Comparison of ENCODE assay signal across 8 cellular contexts in the genomic region with DNA sequence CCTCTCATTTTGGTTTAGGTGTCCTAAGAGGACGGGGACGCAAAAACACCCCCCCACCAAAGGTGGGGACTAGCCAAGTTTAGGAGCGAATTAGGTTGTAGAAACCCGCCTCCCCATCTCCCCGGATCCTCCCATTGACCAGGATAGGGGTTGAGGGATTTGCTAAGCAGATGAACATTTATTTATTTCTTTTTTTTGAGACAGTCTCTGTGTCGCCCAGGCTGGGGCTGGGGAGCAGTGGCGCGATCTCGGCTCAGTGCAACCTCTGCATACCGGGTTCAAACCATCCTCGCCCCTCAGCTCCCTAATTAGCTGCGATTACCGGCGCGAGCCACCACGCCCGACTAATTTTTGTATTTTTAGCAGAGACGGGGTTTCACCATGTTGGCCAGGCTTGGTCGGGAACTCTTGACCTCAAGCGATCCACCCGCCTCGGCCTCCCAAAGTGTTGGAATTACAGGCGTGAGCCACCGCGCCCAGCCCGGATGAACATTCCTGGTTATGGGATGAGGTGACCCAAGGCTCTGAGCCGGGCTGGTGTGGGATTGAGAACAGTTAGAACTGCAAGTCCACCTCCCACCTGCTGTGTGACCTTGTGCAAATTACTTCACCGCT. TPM values are rescaled to one million over a fixed set of nuclear protein-coding genes. Genes with fewer than 3 reads are reported as not detected.
DNase-seq lines count a peak whose midpoint lies in the region; ATAC-seq and TF ChIP-seq lines count a peak whose summit lies in the region.

No MANE protein-coding gene starts in this region.

- peak overlapping the region; percentile 94 for H3K9ac ChIP-seq in SU-DHL-6 (ENCODE audit: low read length)

- no peak for TF ChIP-seq POLR2A in esophagus muscularis mucosa (IDR thresholded peaks at IDR 0.05; ENCODE audit: low read depth)

- no peaks in the 10 kb centered on the region for H3K27me3 Mint-ChIP-seq in natural killer cell treated with Interleukin-12 subunit alpha and Interleukin-12 subunit beta and Interleukin-15 and Interleukin-18, amount 100 ng/mL, for 72 hours

- intact Hi-C loops in esophagus muscularis mucosa (cut with DNase I) = no loop called here

- no peak for TF ChIP-seq EP300 in esophagus muscularis mucosa (IDR thresholded peaks at IDR 0.05)

- ATAC-seq in natural killer cell treated with Interleukin-12 subunit alpha and Interleukin-12 subunit beta and Interleukin-15 and Interleukin-18, amount 100 ng/mL, for 72 hours = no peak
- no peak for ATAC-seq in GM21825 (IDR thresholded peaks at IDR 0.05; ENCODE audit: unreplicated experiment)
- ATAC-seq in GM19452 (IDR thresholded peaks at IDR 0.05; ENCODE audit: unreplicated experiment) = no peak

- peak overlapping the region; percentile 75 for H3K4me2 ChIP-seq in SU-DHL-6 (ENCODE audit: low read depth, low read length, poor library complexity, severe bottlenecking)

- H3K27ac ChIP-seq in SU-DHL-6 (ENCODE audit: low read depth, low read length) = peak overlapping the region; percentile 81
- H3K27ac ChIP-seq in esophagus muscularis mucosa (replicated peaks in 1 of 4) = peak overlapping the region; percentile 94 to 97 (median 96)

- no peak overlapping the region for H2AFZ ChIP-seq in SU-DHL-6 (ENCODE audit: low read depth, low read length, severe bottlenecking)

- H3K4me3 ChIP-seq in SU-DHL-6 (ENCODE audit: insufficient read depth, low read length, poor library complexity, severe bottlenecking) (peak overlapping the region; percentile 96), esophagus muscularis mucosa (peak overlapping the region; percentile 63 to 86 (median 79))

- H4K20me1 ChIP-seq in SU-DHL-6 (ENCODE audit: low read depth, low read length) = no peaks in the 10 kb centered on the region; the same call in 1 of the 2 replicates

- peak overlapping the region; percentile 94 to 97 for H3K27ac Mint-ChIP-seq in natural killer cell treated with Interleukin-12 subunit alpha and Interleukin-12 subunit beta and Interleukin-15 and Interleukin-18, amount 100 ng/mL, for 72 hours

- H3K36me3 ChIP-seq in SU-DHL-6 (ENCODE audit: low read length) (peaks cover 6% of the 10 kb centered on the region; the same call in 1 of the 2 replicates), esophagus muscularis mucosa (peaks cover 0 to 20% (median 13%) of the 10 kb centered on the region in 4 donors)

- peaks cover 36 to 45% of the 10 kb centered on the region in 2 donors for H3K4me1 Mint-ChIP-seq in natural killer cell treated with Interleukin-12 subunit alpha and Interleukin-12 subunit beta and Interleukin-15 and Interleukin-18, amount 100 ng/mL, for 72 hours (ENCODE audit: low read depth in 2 of 2)

- peaks cover 57% of the 10 kb centered on the region for H3K79me2 ChIP-seq in SU-DHL-6 (ENCODE audit: insufficient read depth, low read length)

- no peaks in the 10 kb centered on the region for H3K9me2 ChIP-seq in SU-DHL-6 (replicated peaks; ENCODE audit: insufficient read depth, low read length)

- H3F3A ChIP-seq in SU-DHL-6 (ENCODE audit: insufficient read depth) = no peaks in the 10 kb centered on the region; the same call in 1 of the 2 replicates

- 5% methylated on average over 28 of the region's 28 CpGs for WGBS in esophagus muscularis mucosa

- H3K4me3 Mint-ChIP-seq in natural killer cell treated with Interleukin-12 subunit alpha and Interleukin-12 subunit beta and Interleukin-15 and Interleukin-18, amount 100 ng/mL, for 72 hours = peak overlapping the region; percentile 86

- H3K27me3 ChIP-seq in SU-DHL-6 (ENCODE audit: low read length) (no peaks in the 10 kb centered on the region), esophagus muscularis mucosa (no peaks in the 10 kb centered on the region)

- no peaks in the 10 kb centered on the region for H3K9me3 ChIP-seq in SU-DHL-6 (ENCODE audit: insufficient read depth, low read length)
- H3K9me3 ChIP-seq in esophagus muscularis mucosa = no peaks in the 10 kb centered on the region

- no peaks in the 10 kb centered on the region for H3K9me3 Mint-ChIP-seq in natural killer cell treated with Interleukin-12 subunit alpha and Interleukin-12 subunit beta and Interleukin-15 and Interleukin-18, amount 100 ng/mL, for 72 hours

- DNase-seq in stimulated activated CD4-positive, alpha-beta T cell treated with anti-CD3 and anti-CD28 coated beads, Interleukin-4, amount 100 ng/mL, for 1 hour = peak; percentile 19
- DNase-seq in stimulated activated CD4-positive, alpha-beta T cell treated with anti-CD3 and anti-CD28 coated beads, Interleukin-4, amount 100 ng/mL, for 24 hours = no peak
- no peak for DNase-seq in esophagus muscularis mucosa (ENCODE audit: extremely low spot score)
- no peak for DNase-seq in natural killer cell treated with Interleukin-12 subunit alpha and Interleukin-12 subunit beta and Interleukin-15 and Interleukin-18, amount 100 ng/mL, for 72 hours (ENCODE audit: low spot score)
- no peak for DNase-seq in NK-92 treated with Interleukin-12 subunit alpha and Interleukin-12 subunit beta, amount 100 ng/mL, for 24 hours (lab: John Stamatoyannopoulos, UW)

- peaks cover 13% of the 10 kb centered on the region for H3K36me3 Mint-ChIP-seq in natural killer cell treated with Interleukin-12 subunit alpha and Interleukin-12 subunit beta and Interleukin-15 and Interleukin-18, amount 100 ng/mL, for 72 hours

- TF ChIP-seq CTCF in SU-DHL-6 (IDR thresholded peaks at IDR 0.05; ENCODE audit: insufficient read depth, low read length, poor library complexity, severe bottlenecking) (no peak), esophagus muscularis mucosa (IDR thresholded peaks at IDR 0.05) (no peak)

- H3K4me1 ChIP-seq in esophagus muscularis mucosa = peaks cover 55 to 64% (median 61%) of the 10 kb centered on the region in 4 donors

RNA-seq across cellular contexts. Expression of gene PPP2R1A, which starts 0.9 kb away (rescaled TPM):
- 100 to 1,000 TPM; 192 to 304 (median 221) TPM for total RNA-seq in esophagus muscularis mucosa
- total RNA-seq in natural killer cell treated with Interleukin-12 subunit alpha and Interleukin-12 subunit beta and Interleukin-15 and Interleukin-18, amount 100 ng/mL, for 72 hours = 100 to 1,000 TPM; 241 to 252 TPM

RNA-seq across cellular contexts. Expression of gene ZNF836, which starts 19.4 kb away (rescaled TPM):
- total RNA-seq in esophagus muscularis mucosa = 10 to 100 TPM in 2 of 4 donors, 1 to 10 TPM in 2; 5.8 to 13.1 (median 9.1) TPM
- 10 to 100 TPM in 1 of 2 donors, 1 to 10 TPM in 1; 8.3 to 12.9 TPM for total RNA-seq in natural killer cell treated with Interleukin-12 subunit alpha and Interleukin-12 subunit beta and Interleukin-15 and Interleukin-18, amount 100 ng/mL, for 72 hours

RNA-seq across cellular contexts. Expression of gene ZNF616, which starts 51.0 kb away (rescaled TPM):
- 1 to 10 TPM; 3.0 to 6.6 (median 4.3) TPM for total RNA-seq in esophagus muscularis mucosa
- total RNA-seq in natural killer cell treated with Interleukin-12 subunit alpha and Interleukin-12 subunit beta and Interleukin-15 and Interleukin-18, amount 100 ng/mL, for 72 hours = 1 to 10 TPM; 4.8 to 7.8 TPM
